ENCODE assay signal across 11 cellular contexts in genomic region chr11:2945757-2946287, GRCh38. TPM values are rescaled to one million over a fixed set of nuclear protein-coding genes. Genes with fewer than 3 reads are reported as not detected.
DNase-seq lines count a peak whose midpoint lies in the region; ATAC-seq and TF ChIP-seq lines count a peak whose summit lies in the region.
"Had no signal": no experiment of that assay in that cellular context is flagged by ENCODE, and none has a peak within 500 bp of the region (broad histone marks: within the 10 kb centered on the region; RNA-seq: fewer than 3 reads in every experiment).

No MANE protein-coding gene starts in this region.

- H3K4me1 ChIP-seq in mesodermal cell (ENCODE audit: control insufficient read depth, insufficient read depth, low read length, poor library complexity, severe bottlenecking): peaks cover 16% of the 10 kb centered on the region
- peaks cover 7 to 38% (median 26%) of the 10 kb centered on the region in 4 donors for H3K4me1 ChIP-seq in transverse colon
- H3K4me1 ChIP-seq: BE2C had no signal

- intact Hi-C loops in transverse colon (cut with DNase I; ENCODE audit: low total_unique reads): no loop called here

- H3K36me3 ChIP-seq in mesodermal cell (ENCODE audit: control insufficient read depth, insufficient read depth, low read length) (peaks cover 77% of the 10 kb centered on the region), transverse colon (peaks cover 0 to 12% (median 6%) of the 10 kb centered on the region in 4 donors)

- no peaks in the 10 kb centered on the region for H3K9me3 Mint-ChIP-seq in activated naive CD4-positive, alpha-beta T cell treated with anti-CD3 and anti-CD28 coated beads, Interleukin-2, amount 10 ng/mL, durations not matched to agents 7 days and 5 days
- no peaks in the 10 kb centered on the region for H3K9me3 Mint-ChIP-seq in activated naive CD8-positive, alpha-beta T cell (ENCODE audit: low read depth)

- no peak overlapping the region for H3K4me3 Mint-ChIP-seq in activated naive CD4-positive, alpha-beta T cell treated with anti-CD3 and anti-CD28 coated beads, Interleukin-2, amount 10 ng/mL, durations not matched to agents 7 days and 5 days
- peak overlapping the region; percentile 10 for H3K4me3 Mint-ChIP-seq in activated naive CD8-positive, alpha-beta T cell

- in situ Hi-C loops in transverse colon (cut with MboI; ENCODE audit: low pct_ligation_motif_present in 1 of 4, low pct_unique_long_range_greater_than_20kb in 1 of 4, low sequenced_read_pairs in 3 of 4): no loop called here

- H3K27ac Mint-ChIP-seq in activated naive CD4-positive, alpha-beta T cell treated with anti-CD3 and anti-CD28 coated beads, Interleukin-2, amount 10 ng/mL, durations not matched to agents 7 days and 5 days: peak overlapping the region; percentile 82
- H3K27ac Mint-ChIP-seq in activated naive CD8-positive, alpha-beta T cell: peak overlapping the region; percentile 35

- H3K9me3 ChIP-seq in mesodermal cell (ENCODE audit: control insufficient read depth, low read length) (no peaks in the 10 kb centered on the region), transverse colon (no peaks in the 10 kb centered on the region)
- H3K9me3 ChIP-seq: BE2C had no signal

- TF ChIP-seq EP300 in transverse colon (IDR thresholded peaks at IDR 0.05; ENCODE audit: low read depth): no peak

- TF ChIP-seq POLR2A in transverse colon (IDR thresholded peaks at IDR 0.05): no peak

- CTCF ChIA-PET in activated naive CD4-positive, alpha-beta T cell treated with anti-CD3 and anti-CD28 coated beads, Interleukin-2, amount 10 ng/mL, durations not matched to agents 7 days and 5 days (lab: Charles Lee): interaction anchor here (1.0 to 2.3 kb wide), 5 partner anchors 10 to 413 kb away, joined by 3 to 9 read pairs (median 8); partner anchors contain the start of gene PHLDA2

- WGBS in mesodermal cell (ENCODE audit: insufficient coverage in 2 of 2), 2 experiments: 66 to 70% methylated on average over 7 of the region's 8 CpGs
- WGBS in transverse colon (ENCODE audit: low coverage in 1 of 2), 2 donors: 84% methylated on average over 6 of the region's 8 CpGs; no CpG with 5 or more reads in 1 of the 2 donors

- no peaks in the 10 kb centered on the region for H3K27me3 ChIP-seq in transverse colon
- H3K27me3 ChIP-seq: BE2C had no signal

- no peak for DNase-seq in activated naive CD4-positive, alpha-beta T cell treated with anti-CD3 and anti-CD28 coated beads, Interleukin-2, amount 10 ng/mL, durations not matched to agents 7 days and 5 days
- no peak for DNase-seq in activated naive CD4-positive, alpha-beta T cell treated with Interleukin-2 at 50 U/mL for 16 hours
- DNase-seq in transverse colon (no peak), NCI-H82 treated with DMSO at 0.1 percent for 48 hours (lab: John Stamatoyannopoulos, UW; ENCODE audit: unreplicated experiment) (no peak)
- DNase-seq: NCI-H1417 treated with DMSO at 0.1 percent for 48 hours had no signal

- H3K27me3 Mint-ChIP-seq in activated naive CD4-positive, alpha-beta T cell treated with anti-CD3 and anti-CD28 coated beads, Interleukin-2, amount 10 ng/mL, durations not matched to agents 7 days and 5 days: no peaks in the 10 kb centered on the region
- no peaks in the 10 kb centered on the region for H3K27me3 Mint-ChIP-seq in activated naive CD8-positive, alpha-beta T cell

- peaks cover 62% of the 10 kb centered on the region for H3K36me3 Mint-ChIP-seq in activated naive CD4-positive, alpha-beta T cell treated with anti-CD3 and anti-CD28 coated beads, Interleukin-2, amount 10 ng/mL, durations not matched to agents 7 days and 5 days
- peaks cover 9% of the 10 kb centered on the region for H3K36me3 Mint-ChIP-seq in activated naive CD8-positive, alpha-beta T cell

- H3K27ac ChIP-seq in mesodermal cell (ENCODE audit: low read depth, low read length, severe bottlenecking) (peak overlapping the region; percentile 26), transverse colon (peak overlapping the region; percentile 69 to 81 (median 74))
- H3K27ac ChIP-seq: VCaP had no signal

- no peak for TF ChIP-seq CTCF in transverse colon (IDR thresholded peaks at IDR 0.05)

- ATAC-seq in GM19351 (IDR thresholded peaks at IDR 0.05; ENCODE audit: unreplicated experiment) (no peak), HG02970 (IDR thresholded peaks at IDR 0.05; ENCODE audit: low FRiP score, unreplicated experiment) (no peak)

- H3K4me1 Mint-ChIP-seq in activated naive CD4-positive, alpha-beta T cell treated with anti-CD3 and anti-CD28 coated beads, Interleukin-2, amount 10 ng/mL, durations not matched to agents 7 days and 5 days: peaks cover 56% of the 10 kb centered on the region
- peaks cover 52% of the 10 kb centered on the region for H3K4me1 Mint-ChIP-seq in activated naive CD8-positive, alpha-beta T cell (ENCODE audit: low read depth)

- H3K4me3 ChIP-seq in mesodermal cell (ENCODE audit: extremely low read depth, insufficient read depth, low read length, poor library complexity, severe bottlenecking): no peak overlapping the region
- H3K4me3 ChIP-seq in transverse colon: no peak overlapping the region

RNA-seq across cellular contexts. Expression of gene PHLDA2, which starts 16.6 kb away (rescaled TPM):
- 66.5 TPM for polyA plus RNA-seq in mesodermal cell (2013, experiment 1 of 2)
- 50.0 TPM for polyA plus RNA-seq in mesodermal cell (2013, experiment 2 of 2)
- 10 to 100 TPM in 1 of 4 donors, 1 to 10 TPM in 1, not detected in 2; 8.2 to 16.2 TPM for total RNA-seq in transverse colon

RNA-seq across cellular contexts. Expression of gene NAP1L4, which starts 46.3 kb away (rescaled TPM):
- 155 TPM for polyA plus RNA-seq in mesodermal cell (2013, experiment 1 of 2)
- polyA plus RNA-seq in mesodermal cell (2013, experiment 2 of 2): 156 TPM
- 100 to 1,000 TPM in 3 of 4 donors, 10 to 100 TPM in 1; 63.6 to 140 (median 111) TPM for total RNA-seq in transverse colon
